In genomic region chr4:154534296-154534695, GRCh38 we compare ENCODE assay signal across 21 cellular contexts.
DNase-seq lines count a peak whose midpoint lies in the region; TF ChIP-seq lines count a peak whose summit lies in the region.
"Had no signal": no experiment of that assay in that cellular context is flagged by ENCODE, and none has a peak within 500 bp of the region (broad histone marks: within the 10 kb centered on the region; RNA-seq: fewer than 3 reads in every experiment).

No MANE protein-coding gene starts in this region.

- peak; percentile 3 for DNase-seq in DMS53 (lab: John Stamatoyannopoulos, UW)
- DNase-seq in DMS53 treated with DMSO at 0.1 percent for 48 hours (lab: John Stamatoyannopoulos, UW; ENCODE audit: unreplicated experiment), result no peak
- DNase-seq in fibroblast of mammary gland (ENCODE audit: low read depth), result peak; percentile 60
- peak; percentile 24 for DNase-seq in skeletal muscle cell (ENCODE audit: low read depth)
- DNase-seq in epidermal melanocyte (ENCODE audit: insufficient read length, low spot score), result no peak
- no peak for DNase-seq in midbrain (lab: John Stamatoyannopoulos, UW)
- DNase-seq in NCI-H2081 (lab: John Stamatoyannopoulos, UW), result no peak
- DNase-seq: ACHN, GOT3, HCEC 1CT, MM.1S, NCI-H1048, NCI-H1417 treated with DMSO at 0.1 percent for 48 hours, NCI-H187, NCI-H2107, NCI-H446 treated with DMSO at 0.1 percent for 48 hours, NCI-H69, Peyer's patch had no signal

- no peaks in the 10 kb centered on the region for H3K9me3 ChIP-seq in HEK293 (ENCODE audit: control insufficient read depth, insufficient read depth, low read depth, low read length)
- H3K9me3 ChIP-seq: BLaER1, Peyer's patch had no signal

- no peak overlapping the region for H3K27ac ChIP-seq in HEK293 (ENCODE audit: extremely low read depth, low read depth, low read length)
- H3K27ac ChIP-seq: 22Rv1, BLaER1, Peyer's patch had no signal

- no peak for TF ChIP-seq CTCF in HEK293 (tag by site-specific recombination; IDR thresholded peaks at IDR 0.05)
- TF ChIP-seq CTCF in fibroblast of mammary gland (conservative IDR thresholded peaks at IDR 0.05; ENCODE audit: control insufficient read depth, insufficient read depth, low read depth, low read length), result no peak

- H3K4me1 ChIP-seq in HEK293 (ENCODE audit: control insufficient read depth, insufficient read depth, low read length), result no peaks in the 10 kb centered on the region
- H3K4me1 ChIP-seq: BLaER1 had no signal

- POLR2A ChIA-PET in HEK293 (lab: Yijun Ruan, JAX), result no interaction called here

- CTCF ChIA-PET in HEK293 (lab: Yijun Ruan, JAX), result interaction anchor here (0.6 kb wide), 1 partner anchor 128 kb away, joined by 3 read pairs; no protein-coding TSS in a partner anchor

- no peak overlapping the region for H3K4me3 ChIP-seq in HEK293 (ENCODE audit: low read depth, low read length)
- H3K4me3 ChIP-seq in fibroblast of mammary gland (ENCODE audit: control insufficient read depth, low read depth, low read length), result no peak overlapping the region
- H3K4me3 ChIP-seq in skeletal muscle cell (ENCODE audit: low read depth, low read length), result no peak overlapping the region
- H3K4me3 ChIP-seq: BLaER1, Peyer's patch had no signal

- H3K36me3 ChIP-seq in HEK293 (ENCODE audit: control insufficient read depth in 2 of 2, insufficient read depth in 1 of 2, low read length in 2 of 2), result peaks cover 7 to 31% of the 10 kb centered on the region in 2 experiments; a peak in 2 of 3 replicates

TF ChIP-seq in HEK293, 187 proteins besides CTCF, POLR2A, EP300 and RAD21:
- no peak for TF ChIP-seq ZNF223 (tag by site-specific recombination; IDR thresholded peaks at IDR 0.05)
- TF ChIP-seq GLI4 (tag by site-specific recombination; IDR thresholded peaks at IDR 0.05), result no peak
- no peak for TF ChIP-seq ZBTB6 (tag by site-specific recombination; IDR thresholded peaks at IDR 0.05)
- no peak for TF ChIP-seq ZNF792 (tag by site-specific recombination; IDR thresholded peaks at IDR 0.05)
- TF ChIP-seq FEZF1 (tag by site-specific recombination; IDR thresholded peaks at IDR 0.05), result 0 out of 2 replicates have a peak, but pooled peaks have one; percentile 14
- TF ChIP-seq ZNF701 (tag by site-specific recombination; IDR thresholded peaks at IDR 0.05), result no peak
- no peak for TF ChIP-seq KLF10 (tag by site-specific recombination; IDR thresholded peaks at IDR 0.05)
TF ChIP-seq in HEK293: peak in this region for 1.

Comparison
In these comparisons a context has a peak if more than half of its experiments do, and no peak if none do; other contexts are left out.
1. DNase-seq: peak in DMS53 (single experiment), fibroblast of mammary gland (single experiment) and skeletal muscle cell (single experiment); none in DMS53 treated with DMSO at 0.1 percent for 48 hours (single experiment), epidermal melanocyte (single experiment), midbrain (single experiment) and NCI-H2081 (0 of 2).